Comparison of ENCODE assay signal across 21 cellular contexts in the genomic region with DNA sequence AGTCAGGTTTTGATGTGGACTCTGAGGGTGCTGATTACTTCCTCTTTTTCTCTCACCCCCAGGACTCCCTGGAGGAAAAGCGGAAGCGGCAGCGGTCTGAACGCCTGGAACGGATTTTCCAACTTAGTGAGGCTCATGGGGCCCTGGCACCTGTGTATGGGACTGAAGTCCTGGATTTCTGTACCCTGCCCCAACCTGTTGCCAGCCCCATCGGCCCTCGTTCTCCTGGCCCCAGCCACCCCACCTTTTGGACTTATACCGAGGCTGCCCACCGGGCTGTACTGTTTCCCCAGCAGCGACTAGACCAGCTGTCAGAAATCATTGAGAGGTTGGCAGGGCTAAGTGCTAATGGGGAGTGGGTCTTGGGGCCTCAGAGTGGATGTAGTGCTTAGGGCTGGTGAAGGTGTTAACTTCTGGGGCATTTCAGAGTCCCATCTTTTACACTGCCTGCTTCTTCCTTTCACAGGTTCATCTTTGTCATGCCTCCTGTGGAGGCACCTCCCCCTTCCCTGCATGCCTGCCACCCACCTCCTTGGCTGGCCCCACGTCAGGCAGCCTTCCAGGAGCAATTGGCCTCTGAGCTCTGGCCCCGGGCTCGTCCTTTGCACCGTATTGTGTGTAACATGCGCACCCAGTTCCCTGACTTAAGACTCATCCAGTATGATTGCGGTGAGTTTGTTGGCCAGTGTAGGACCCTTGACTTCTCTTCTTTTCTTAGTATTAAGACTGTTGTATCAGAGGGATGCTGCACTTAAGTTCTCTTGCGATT. TPM values are rescaled to one million over a fixed set of nuclear protein-coding genes. Genes with fewer than 3 reads are reported as not detected.
DNase-seq lines count a peak whose midpoint lies in the region; ATAC-seq and TF ChIP-seq lines count a peak whose summit lies in the region.
"Had no signal": no experiment of that assay in that cellular context is flagged by ENCODE, and none has a peak within 500 bp of the region (broad histone marks: within the 10 kb centered on the region; RNA-seq: fewer than 3 reads in every experiment).

No MANE protein-coding gene starts in this region.

- no peak overlapping the region for H3K4ac ChIP-seq in trophoblast cell (ENCODE audit: low read depth, low read length)

- ATAC-seq in heart left ventricle (peak in 3 of 4 donors; percentile 25 to 45 (median 34)), HG02840 (IDR thresholded peaks at IDR 0.05; ENCODE audit: low FRiP score, unreplicated experiment) (no peak)
- ATAC-seq: activated CD4-positive, alpha-beta T cell treated with anti-CD3 and anti-CD28 coated beads for 36 hours had no signal

- no peak for TF ChIP-seq POLR2A in NB4 (IDR thresholded peaks at IDR 0.05; ENCODE audit: extremely low read depth, insufficient read length)
- TF ChIP-seq POLR2A in heart left ventricle (IDR thresholded peaks at IDR 0.05), result no peak

- H3K23ac ChIP-seq in trophoblast cell (ENCODE audit: low read length), result no peak overlapping the region

- no peak overlapping the region for H2BK5ac ChIP-seq in trophoblast cell (ENCODE audit: low read depth, low read length, poor library complexity)

- WGBS in heart left ventricle, 4 donors, result 79 to 84% (median 80%) methylated on average over 17 of the region's 17 CpGs
- no CpG with 5 or more reads among the region's 17 CpGs for WGBS in trophoblast cell (ENCODE audit: extremely low coverage, insufficient coverage, insufficient read length)

- intact Hi-C loops in heart left ventricle (cut with DNase I), result no loop called here

- peaks cover 21 to 58% (median 42%) of the 10 kb centered on the region in 10 experiments for H3K4me1 ChIP-seq in BLaER1 treated with 17β-estradiol and CSF1 and Interleukin-3, amounts not matched to agents 10 nM and 100 nM
- H3K4me1 ChIP-seq in heart left ventricle (peaks cover 0 to 40% (median 0%) of the 10 kb centered on the region in 12 donors), trophoblast cell (ENCODE audit: control insufficient read depth in 1 of 2, insufficient read depth in 2 of 2, low read length in 2 of 2) (no peaks in the 10 kb centered on the region)
- H3K4me1 ChIP-seq: SJCRH30, uterus had no signal

- no peak overlapping the region for H2BK120ac ChIP-seq in trophoblast cell (ENCODE audit: insufficient read depth, low read length, poor library complexity)

- no peak overlapping the region for H2AFZ ChIP-seq in trophoblast cell (ENCODE audit: insufficient read depth, low read length, poor library complexity)

- no peaks in the 10 kb centered on the region for H3K79me1 ChIP-seq in trophoblast cell (ENCODE audit: low read length)

- peaks cover 24 to 85% (median 66%) of the 10 kb centered on the region in 11 experiments; a peak in 21 of 22 replicates for H4K20me1 ChIP-seq in BLaER1 treated with 17β-estradiol and CSF1 and Interleukin-3, amounts not matched to agents 10 nM and 100 nM

- H3K9ac ChIP-seq in BLaER1 treated with 17β-estradiol and CSF1 and Interleukin-3, amounts not matched to agents 10 nM and 100 nM, result peak overlapping the region in 6 of 11 experiments; percentile 10 to 40 (median 20); a peak in 5 of 22 replicates
- no peak overlapping the region for H3K9ac ChIP-seq in trophoblast cell (ENCODE audit: low read length)

- H3K18ac ChIP-seq in trophoblast cell (ENCODE audit: low read length), result peak overlapping the region; percentile 23

- peak overlapping the region; percentile 45 to 83 (median 70) for H3K4me2 ChIP-seq in BLaER1 treated with 17β-estradiol and CSF1 and Interleukin-3, amounts not matched to agents 10 nM and 100 nM
- H3K4me2 ChIP-seq in trophoblast cell (ENCODE audit: low read length), result no peak overlapping the region

- no peak overlapping the region for H4K12ac ChIP-seq in trophoblast cell (ENCODE audit: low read depth, low read length)

- no peaks in the 10 kb centered on the region for H3K9me3 ChIP-seq in BLaER1 treated with 17β-estradiol and CSF1 and Interleukin-3, amounts not matched to agents 10 nM and 100 nM (replicated peaks in 1 of 11)
- no peaks in the 10 kb centered on the region for H3K9me3 ChIP-seq in heart left ventricle
- no peaks in the 10 kb centered on the region for H3K9me3 ChIP-seq in trophoblast cell (ENCODE audit: insufficient read depth, low read depth, low read length)
- H3K9me3 ChIP-seq: SJCRH30, uterus had no signal

- no peak overlapping the region for H4K91ac ChIP-seq in trophoblast cell (ENCODE audit: low read depth, low read length)

- no peak overlapping the region for H2AK5ac ChIP-seq in trophoblast cell (ENCODE audit: low read length)

- no peaks in the 10 kb centered on the region for H3K79me2 ChIP-seq in trophoblast cell (ENCODE audit: control insufficient read depth, insufficient read depth, low read length, poor library complexity)

- peaks cover 77 to 98% (median 97%) of the 10 kb centered on the region in 11 experiments for H3K36me3 ChIP-seq in BLaER1 treated with 17β-estradiol and CSF1 and Interleukin-3, amounts not matched to agents 10 nM and 100 nM
- peaks cover 3 to 100% (median 88%) of the 10 kb centered on the region in 9 donors for H3K36me3 ChIP-seq in heart left ventricle
- peaks cover 54 to 71% of the 10 kb centered on the region in 2 experiments for H3K36me3 ChIP-seq in trophoblast cell (ENCODE audit: control insufficient read depth in 1 of 2, insufficient read depth in 2 of 2, low read length in 2 of 2)
- H3K36me3 ChIP-seq: uterus had no signal

- no peak overlapping the region for H4K8ac ChIP-seq in trophoblast cell (ENCODE audit: low read depth, low read length)

- peak; percentile 25 for DNase-seq in NB4 (ENCODE audit: low read depth)
- no peak for DNase-seq in heart left ventricle
- DNase-seq in trophoblast cell, result peak in 1 of 2 donors; percentile 18
- DNase-seq in NCI-H774 (lab: John Stamatoyannopoulos, UW), result no peak
- no peak for DNase-seq in DMS53 (lab: John Stamatoyannopoulos, UW)
- no peak for DNase-seq in stimulated activated CD4-positive, alpha-beta T cell treated with anti-CD3 and anti-CD28 coated beads, Interleukin-15, amount 100 ng/mL, for 24 hours
- DNase-seq: activated CD4-positive, alpha-beta T cell treated with anti-CD3 and anti-CD28 coated beads for 36 hours; activated gamma-delta T cell treated with Interleukin-2 at 50 U/mL for 16 hours; anterior cingulate cortex; cerebellar nuclear complex; EL; HCEC 1CT; midbrain; NCI-H1930; NCI-H446; SJCRH30; stimulated activated CD4-positive, alpha-beta T cell treated with anti-CD3 and anti-CD28 coated beads, Interleukin-1b, Interleukin-23, amount 100 ng/mL, for 48 hours; T-helper 9 cell; uterus had no signal

- H3K14ac ChIP-seq in trophoblast cell (ENCODE audit: low read length), result no peak overlapping the region

- H3K27me3 ChIP-seq in BLaER1 treated with 17β-estradiol and CSF1 and Interleukin-3, amounts not matched to agents 10 nM and 100 nM, result no peaks in the 10 kb centered on the region
- H3K27me3 ChIP-seq in heart left ventricle, result no peaks in the 10 kb centered on the region
- no peaks in the 10 kb centered on the region for H3K27me3 ChIP-seq in trophoblast cell (ENCODE audit: insufficient read depth, low read length)
- H3K27me3 ChIP-seq: SJCRH30, uterus had no signal

- peak overlapping the region in 4 of 11 experiments; percentile 4 to 37 (median 20); a peak in 2 of 22 replicates for H3K27ac ChIP-seq in BLaER1 treated with 17β-estradiol and CSF1 and Interleukin-3, amounts not matched to agents 10 nM and 100 nM
- peak overlapping the region in 1 of 12 donors; percentile 38 for H3K27ac ChIP-seq in heart left ventricle
- no peak overlapping the region for H3K27ac ChIP-seq in trophoblast cell (ENCODE audit: low read depth, low read length)
- H3K27ac ChIP-seq: SJCRH30, uterus had no signal

- no peak overlapping the region for H3K4me3 ChIP-seq in BLaER1 treated with 17β-estradiol and CSF1 and Interleukin-3, amounts not matched to agents 10 nM and 100 nM
- H3K4me3 ChIP-seq in NB4 (ENCODE audit: low read depth, low read length) (no peak overlapping the region), heart left ventricle (no peak overlapping the region), trophoblast cell (ENCODE audit: low read depth, low read length) (no peak overlapping the region)
- H3K4me3 ChIP-seq: SJCRH30, uterus had no signal

- no peak for TF ChIP-seq CTCF in NB4 (IDR thresholded peaks at IDR 0.05; ENCODE audit: low read depth, low read length)
- TF ChIP-seq CTCF in heart left ventricle (IDR thresholded peaks at IDR 0.05), result no peak

- H2BK12ac ChIP-seq in trophoblast cell (ENCODE audit: low read length), result no peak overlapping the region

RNA-seq across cellular contexts. Expression of a gene that starts 19.1 kb away (rescaled TPM):
- 10 to 100 TPM; 13.5 to 26.7 (median 17.9) TPM for total RNA-seq in heart left ventricle
- polyA plus RNA-seq in heart left ventricle, result 10 to 100 TPM; 19.5 to 37.7 TPM
- 109 and 119 TPM in 2 replicates for polyA plus RNA-seq in trophoblast cell (2013)

RNA-seq across cellular contexts. Expression of a gene that starts 30.1 kb away (rescaled TPM):
- 10 to 100 TPM; 30.2 to 51.2 (median 44.7) TPM for total RNA-seq in heart left ventricle
- polyA plus RNA-seq in heart left ventricle, result 10 to 100 TPM; 22.9 to 23.8 TPM
- polyA plus RNA-seq in trophoblast cell (2013), result 38.1 and 40.5 TPM in 2 replicates

RNA-seq across cellular contexts. Expression of a gene that starts 32.8 kb away (rescaled TPM):
- 1 to 10 TPM in 4 of 9 donors, under 1 TPM in 5; 0.48 to 1.8 (median 0.95) TPM for total RNA-seq in heart left ventricle
- polyA plus RNA-seq in heart left ventricle, result 1 to 10 TPM; 1.4 to 2.1 TPM
- polyA plus RNA-seq in trophoblast cell (2013), result 3.3 and 3.5 TPM in 2 replicates

RNA-seq across cellular contexts. Expression of a gene that starts 33.0 kb away (rescaled TPM):
- 10 to 100 TPM; 29.3 to 62.0 (median 50.3) TPM for total RNA-seq in heart left ventricle
- 10 to 100 TPM; 31.3 to 66.9 TPM for polyA plus RNA-seq in heart left ventricle
- polyA plus RNA-seq in trophoblast cell (2013), result 47.8 and 52.9 TPM in 2 replicates

RNA-seq across cellular contexts. Expression of a gene that starts 57.9 kb away (rescaled TPM):
- 10 to 100 TPM; 14.3 to 30.9 (median 22.7) TPM for total RNA-seq in heart left ventricle
- polyA plus RNA-seq in heart left ventricle, result 10 to 100 TPM; 11.2 to 14.9 TPM
- 10.5 and 10.7 TPM in 2 replicates for polyA plus RNA-seq in trophoblast cell (2013)
